Comparison of ENCODE assay signal across 9 cellular contexts in the genomic region with DNA sequence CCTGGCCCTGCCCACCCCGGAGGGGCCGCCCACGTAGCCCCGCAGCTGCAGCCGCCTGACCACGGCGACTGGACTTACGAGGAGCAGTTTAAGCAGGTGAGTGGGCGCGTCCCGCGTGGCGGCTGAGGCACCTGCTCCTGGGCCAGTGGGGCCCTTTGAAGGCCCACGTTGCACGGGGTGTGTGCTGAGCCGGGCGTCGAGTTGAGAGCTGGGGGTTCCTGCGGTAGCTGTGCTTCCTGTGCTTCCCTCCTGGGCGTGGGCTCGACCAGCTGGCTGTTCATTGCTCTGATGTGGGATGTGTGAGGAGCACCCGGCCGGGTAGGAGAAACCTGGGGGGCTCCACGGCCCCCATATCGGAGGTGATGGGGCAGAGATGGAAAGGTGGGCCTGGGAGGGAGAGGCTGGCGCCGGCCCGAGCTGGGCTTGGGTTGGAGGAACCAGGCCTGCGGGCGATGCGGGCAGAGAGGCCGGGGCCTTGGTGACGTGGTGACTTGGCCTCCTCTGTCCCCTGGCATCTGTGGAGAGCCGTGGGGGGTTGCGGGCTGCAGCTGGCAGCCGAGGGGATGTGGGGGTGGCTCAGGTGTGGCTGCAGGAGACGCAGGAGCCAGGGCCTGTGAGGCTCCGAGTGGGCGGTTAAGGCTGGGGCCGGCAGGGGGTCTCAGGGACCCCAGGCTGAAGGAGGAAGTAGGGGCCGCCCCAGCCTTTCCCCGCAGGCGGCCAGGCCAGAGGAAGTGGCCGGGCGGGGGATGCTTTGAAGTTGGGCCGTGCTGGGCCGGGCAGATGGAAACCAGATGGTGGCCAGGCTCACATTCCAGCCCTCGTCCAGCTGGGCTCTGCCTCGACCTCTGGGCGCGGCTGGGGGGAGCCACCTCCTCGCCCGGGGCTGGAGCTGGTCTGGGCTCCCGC. TPM values are rescaled to one million over a fixed set of nuclear protein-coding genes. Genes with fewer than 3 reads are reported as not detected.
A peak's percentile ranks its signal among the peaks of the same experiment; 100 is the strongest.
DNase-seq lines count a peak whose midpoint lies in the region; ATAC-seq and TF ChIP-seq lines count a peak whose summit lies in the region.
"Had no signal": no experiment of that assay in that cellular context is flagged by ENCODE, and none has a peak within 500 bp of the region (broad histone marks: within the 10 kb centered on the region; RNA-seq: fewer than 3 reads in every experiment).

No MANE protein-coding gene starts in this region.

- H3K36me3 Mint-ChIP-seq in IgD-negative memory B cell, result peaks cover 7% of the 10 kb centered on the region

- peaks cover 97% of the 10 kb centered on the region for H3K79me2 ChIP-seq in smooth muscle cell (ENCODE audit: low read depth)

- H3K9ac ChIP-seq in BLaER1 treated with 17β-estradiol and CSF1 and Interleukin-3, amounts not matched to agents 10 nM and 100 nM, result peak overlapping the region; percentile 48 to 68 (median 59); a peak in 21 of 22 replicates
- H3K9ac ChIP-seq in adipocyte (ENCODE audit: low read length), result peak overlapping the region; percentile 68
- H3K9ac ChIP-seq in smooth muscle cell (ENCODE audit: low read depth), result peak overlapping the region; percentile 57

- no peak overlapping the region for H2AFZ ChIP-seq in smooth muscle cell (ENCODE audit: low read depth)

- peak overlapping the region; percentile 65 to 96 (median 83) for H3K4me3 Mint-ChIP-seq in IgD-negative memory B cell

- peak overlapping the region; percentile 4 to 59 (median 40); a peak in 17 of 20 replicates for H3K4me3 ChIP-seq in BLaER1 treated with 17β-estradiol and CSF1 and Interleukin-3, amounts not matched to agents 10 nM and 100 nM
- peak overlapping the region; percentile 59 for H3K4me3 ChIP-seq in adipocyte (ENCODE audit: low read length)
- peak overlapping the region; percentile 8 for H3K4me3 ChIP-seq in smooth muscle cell

- peaks cover 43 to 95% (median 66%) of the 10 kb centered on the region in 11 experiments for H3K36me3 ChIP-seq in BLaER1 treated with 17β-estradiol and CSF1 and Interleukin-3, amounts not matched to agents 10 nM and 100 nM
- H3K36me3 ChIP-seq in adipocyte (ENCODE audit: control insufficient read depth, insufficient read depth, low read length, severe bottlenecking) (peaks cover 29% of the 10 kb centered on the region), smooth muscle cell (ENCODE audit: low read depth) (no peaks in the 10 kb centered on the region)

- peak overlapping the region; percentile 80 to 99 (median 94) for H3K4me2 ChIP-seq in BLaER1 treated with 17β-estradiol and CSF1 and Interleukin-3, amounts not matched to agents 10 nM and 100 nM
- peak overlapping the region; percentile 68 for H3K4me2 ChIP-seq in smooth muscle cell

- H4K20me1 ChIP-seq in BLaER1 treated with 17β-estradiol and CSF1 and Interleukin-3, amounts not matched to agents 10 nM and 100 nM, result peaks cover 75 to 96% (median 88%) of the 10 kb centered on the region in 11 experiments
- peaks cover 83% of the 10 kb centered on the region for H4K20me1 ChIP-seq in smooth muscle cell (ENCODE audit: low read depth)

- no peaks in the 10 kb centered on the region for H3K27me3 ChIP-seq in BLaER1 treated with 17β-estradiol and CSF1 and Interleukin-3, amounts not matched to agents 10 nM and 100 nM
- H3K27me3 ChIP-seq in adipocyte (replicated peaks; ENCODE audit: control insufficient read depth, insufficient read depth, low read length) (no peaks in the 10 kb centered on the region), smooth muscle cell (ENCODE audit: low read depth) (no peaks in the 10 kb centered on the region)

- H3K4me1 ChIP-seq in BLaER1 treated with 17β-estradiol and CSF1 and Interleukin-3, amounts not matched to agents 10 nM and 100 nM, result peaks cover 47 to 93% (median 66%) of the 10 kb centered on the region in 10 experiments
- H3K4me1 ChIP-seq in adipocyte (ENCODE audit: control insufficient read depth, insufficient read depth, low read length), result peaks cover 41% of the 10 kb centered on the region
- peaks cover 11% of the 10 kb centered on the region for H3K4me1 ChIP-seq in smooth muscle cell (ENCODE audit: low read depth)

- no peaks in the 10 kb centered on the region for H3K27me3 Mint-ChIP-seq in IgD-negative memory B cell

- peak overlapping the region; percentile 91 to 97 (median 91) for H3K27ac Mint-ChIP-seq in IgD-negative memory B cell

- peaks cover 24% of the 10 kb centered on the region for H3F3A ChIP-seq in smooth muscle cell (ENCODE audit: low read depth)

- TF ChIP-seq CTCF in smooth muscle cell (IDR thresholded peaks at IDR 0.05; ENCODE audit: borderline replicate concordance, insufficient read depth, poor library complexity, severe bottlenecking), result no peak

- 29% methylated on average over 49 of the region's 54 CpGs for WGBS in smooth muscle cell (ENCODE audit: low lambda C conversion rate)

- peak; percentile 98 for DNase-seq in adipocyte (ENCODE audit: low read depth)
- DNase-seq in left cardiac atrium, result peak; percentile 79
- DNase-seq in smooth muscle cell (lab: John Stamatoyannopoulos, UW; ENCODE audit: unreplicated experiment), result peak; percentile 37
- no peak for DNase-seq in NK-92 (lab: John Stamatoyannopoulos, UW; ENCODE audit: unreplicated experiment)
- DNase-seq in RKO (ENCODE audit: low spot score), result no peak

- H3K27ac ChIP-seq in BLaER1 treated with 17β-estradiol and CSF1 and Interleukin-3, amounts not matched to agents 10 nM and 100 nM, result peak overlapping the region; percentile 32 to 68 (median 55); a peak in 20 of 22 replicates
- H3K27ac ChIP-seq in smooth muscle cell (ENCODE audit: low read depth), result peak overlapping the region; percentile 85

- peaks cover 10 to 15% (median 10%) of the 10 kb centered on the region in 3 donors for H3K4me1 Mint-ChIP-seq in IgD-negative memory B cell

- peaks cover 0 to 2% (median 0%) of the 10 kb centered on the region in 3 donors for H3K9me3 Mint-ChIP-seq in IgD-negative memory B cell

- peak; percentile 73 to 78 for ATAC-seq in left cardiac atrium
- no peak for ATAC-seq in GM18867 (IDR thresholded peaks at IDR 0.05; ENCODE audit: unreplicated experiment)

- intact Hi-C loops in left cardiac atrium (cut with DNase I), result no loop called here

- peaks cover 0 to 10% (median 6%) of the 10 kb centered on the region in 11 experiments; a peak in 12 of 22 replicates for H3K9me3 ChIP-seq in BLaER1 treated with 17β-estradiol and CSF1 and Interleukin-3, amounts not matched to agents 10 nM and 100 nM (replicated peaks in 1 of 11)
- H3K9me3 ChIP-seq in adipocyte (ENCODE audit: control insufficient read depth, low read length) (no peaks in the 10 kb centered on the region), smooth muscle cell (replicated peaks; ENCODE audit: low read depth) (no peaks in the 10 kb centered on the region)

RNA-seq across cellular contexts. Expression of a gene that starts 7.1 kb away (rescaled TPM):
- polyA plus RNA-seq in IgD-negative memory B cell (4.2 TPM), smooth muscle cell (45.7 and 75.2 TPM in 2 replicates)
- total RNA-seq in left cardiac atrium (1 to 10 TPM; 5.3 to 5.8 TPM), smooth muscle cell (50.3 TPM in 2 replicates)

RNA-seq across cellular contexts. Expression of a gene that starts 15.8 kb away (rescaled TPM):
- polyA plus RNA-seq in IgD-negative memory B cell, result 3.9 TPM
- not detected for total RNA-seq in left cardiac atrium
- total RNA-seq in smooth muscle cell, result 0.27 TPM in 1 of 2 replicates, not detected in the other
- polyA plus RNA-seq in smooth muscle cell, result 0.61 and 1.4 TPM in 2 replicates

RNA-seq across cellular contexts. Expression of a gene that starts 19.9 kb away (rescaled TPM):
- polyA plus RNA-seq in IgD-negative memory B cell (322 TPM), smooth muscle cell (69.4 and 70.5 TPM in 2 replicates)
- total RNA-seq in left cardiac atrium (10 to 100 TPM; 18.3 to 31.6 TPM), smooth muscle cell (25.9 and 42.3 TPM in 2 replicates)

RNA-seq across cellular contexts. Expression of a gene that starts 39.6 kb away (rescaled TPM):
- polyA plus RNA-seq in IgD-negative memory B cell (not detected), smooth muscle cell (not detected in 2 replicates)
- total RNA-seq in left cardiac atrium (not detected), smooth muscle cell (not detected in 2 replicates)
- total RNA-seq: epithelial cell of proximal tubule had no signal

RNA-seq across cellular contexts. Expression of a gene that starts 39.9 kb away (rescaled TPM):
- polyA plus RNA-seq in IgD-negative memory B cell (138 TPM), smooth muscle cell (86.8 and 87.1 TPM in 2 replicates)
- total RNA-seq in left cardiac atrium (10 to 100 TPM; 25.4 to 27.4 TPM), smooth muscle cell (19.0 and 25.2 TPM in 2 replicates)

Comparison
In these comparisons a context has a peak if more than half of its experiments do, and no peak if none do; other contexts are left out.
1. H3K4me3 ChIP-seq: peak in every context shown above with its lines; median percentile 59 in adipocyte; 40 in BLaER1 treated with 17β-estradiol and CSF1 and Interleukin-3, amounts not matched to agents 10 nM and 100 nM; 8 in smooth muscle cell.
2. DNase-seq: peak in adipocyte (single experiment), left cardiac atrium (single experiment) and smooth muscle cell (single experiment); none in NK-92 (single experiment) and RKO (single experiment).
3. Peak in every context shown above with its lines, with median percentiles within 50 percentile points of each other: H3K9ac ChIP-seq.